In the genomic region with DNA sequence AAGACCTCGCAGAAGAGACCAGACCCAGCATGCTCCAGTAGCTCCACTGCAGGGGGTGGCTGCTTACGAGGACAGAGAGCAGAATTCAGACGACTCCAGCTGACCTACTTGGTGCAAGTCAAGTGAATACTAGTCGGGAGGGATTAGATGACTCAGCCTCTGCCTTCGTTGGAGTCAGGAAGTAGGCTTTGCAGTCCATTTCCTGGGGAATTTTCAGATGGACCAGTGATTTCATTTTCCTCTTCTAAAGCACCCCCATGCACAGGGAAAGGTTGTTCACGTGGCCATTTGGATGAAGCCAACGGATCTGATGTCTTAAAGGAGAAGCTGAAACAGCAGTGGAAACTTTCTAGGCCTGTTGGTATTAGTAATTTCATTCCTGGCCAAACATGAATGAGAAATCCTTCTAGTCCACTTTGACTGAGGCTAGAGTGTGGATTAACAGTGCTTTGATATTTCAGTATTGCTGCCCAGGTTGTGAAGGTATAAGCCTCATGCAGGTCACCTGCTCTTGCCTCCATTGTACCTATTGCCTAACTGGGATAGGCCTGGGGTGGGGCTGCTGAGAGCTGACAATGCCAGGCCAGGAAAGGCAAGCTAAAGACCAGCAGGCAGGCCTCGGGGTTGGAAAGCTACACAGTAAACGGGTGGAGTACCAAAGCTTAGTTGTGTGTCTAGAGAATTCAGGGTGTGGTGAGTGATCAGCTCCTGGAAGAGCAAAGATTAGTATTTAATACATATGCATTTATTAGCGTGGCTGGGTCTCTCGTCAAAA, we compare ENCODE assay signal across 8 cellular contexts.
DNase-seq lines count a peak whose midpoint lies in the region; FAIRE-seq and TF ChIP-seq lines count a peak whose summit lies in the region.

No MANE protein-coding gene starts in this region.

- CTCF ChIA-PET in RWPE1 (lab: Yijun Ruan, JAX), result interaction anchor here (0.6 kb wide), 1 partner anchor 116 kb away, joined by 3 read pairs; no protein-coding TSS in a partner anchor

- H3K36me3 Mint-ChIP-seq in nephron progenitor cell (ENCODE audit: low read depth), result no peaks in the 10 kb centered on the region

- POLR2A ChIA-PET in RWPE1 (lab: Yijun Ruan, JAX; ENCODE audit: low non-redundant PET), result interaction anchor here (1.1 kb wide), 1 partner anchor 115 kb away, joined by 3 read pairs; no protein-coding TSS in a partner anchor

- no peak overlapping the region for H3K27ac Mint-ChIP-seq in nephron progenitor cell

- H3K4me3 ChIP-seq in fibroblast of mammary gland (ENCODE audit: control insufficient read depth, low read depth, low read length) (no peak overlapping the region), skeletal muscle cell (ENCODE audit: low read depth, low read length) (no peak overlapping the region)

- no peaks in the 10 kb centered on the region for H3K9me3 Mint-ChIP-seq in nephron progenitor cell

- H3K4me1 Mint-ChIP-seq in nephron progenitor cell, result peaks cover 7% of the 10 kb centered on the region

- H3K4me3 Mint-ChIP-seq in nephron progenitor cell, result no peak overlapping the region

- peak overlapping the region; percentile 96 for H3K27ac ChIP-seq in RWPE1

- intact Hi-C loops in posterior vena cava (cut with DNase I), result no loop called here

- H3K27me3 Mint-ChIP-seq in nephron progenitor cell (ENCODE audit: low read depth, poor library complexity), result no peaks in the 10 kb centered on the region

- FAIRE-seq in D721Med (lab: Jason Lieb, UNC), result no peak

- in situ Hi-C loops in GM13976 (cut with MboI; ENCODE audit: low sequenced_read_pairs, unreplicated experiment), result no loop called here

- DNase-seq in GM13976 (ENCODE audit: low spot score), result peak; percentile 14
- peak; percentile 83 for DNase-seq in RWPE1 (ENCODE audit: low spot score)
- peak; percentile 94 for DNase-seq in fibroblast of mammary gland (ENCODE audit: low read depth)
- DNase-seq in skeletal muscle cell (ENCODE audit: low read depth), result peak; percentile 91
- no peak for DNase-seq in nephron progenitor cell
- no peak for DNase-seq in NCI-H2107 (lab: John Stamatoyannopoulos, UW)
- DNase-seq in posterior vena cava (ENCODE audit: low spot score), result no peak
- DNase-seq in D721Med (ENCODE audit: insufficient read length, low spot score), result no peak

- TF ChIP-seq CTCF in GM13976 (IDR thresholded peaks at IDR 0.05; ENCODE audit: borderline replicate concordance, control extremely low read depth, extremely low read depth, insufficient read depth, missing control alignments), result no peak
- no peak for TF ChIP-seq CTCF in RWPE1 (conservative IDR thresholded peaks at IDR 0.05; ENCODE audit: low read depth)
- no peak for TF ChIP-seq CTCF in fibroblast of mammary gland (conservative IDR thresholded peaks at IDR 0.05; ENCODE audit: control insufficient read depth, insufficient read depth, low read depth, low read length)
- no peak for TF ChIP-seq CTCF in nephron progenitor cell (IDR thresholded peaks at IDR 0.05)
- TF ChIP-seq CTCF in D721Med (IDR thresholded peaks at IDR 0.05; ENCODE audit: insufficient read depth, missing control alignments), result no peak

Comparison
In these comparisons a context has a peak if more than half of its experiments do, and no peak if none do; other contexts are left out.
1. DNase-seq: peak in GM13976 (single experiment), RWPE1 (single experiment), fibroblast of mammary gland (single experiment) and skeletal muscle cell (single experiment); none in nephron progenitor cell (single experiment), NCI-H2107 (single experiment), posterior vena cava (single experiment) and D721Med (single experiment).